20 cellular contexts compared by ENCODE assay signal in the genomic region with DNA sequence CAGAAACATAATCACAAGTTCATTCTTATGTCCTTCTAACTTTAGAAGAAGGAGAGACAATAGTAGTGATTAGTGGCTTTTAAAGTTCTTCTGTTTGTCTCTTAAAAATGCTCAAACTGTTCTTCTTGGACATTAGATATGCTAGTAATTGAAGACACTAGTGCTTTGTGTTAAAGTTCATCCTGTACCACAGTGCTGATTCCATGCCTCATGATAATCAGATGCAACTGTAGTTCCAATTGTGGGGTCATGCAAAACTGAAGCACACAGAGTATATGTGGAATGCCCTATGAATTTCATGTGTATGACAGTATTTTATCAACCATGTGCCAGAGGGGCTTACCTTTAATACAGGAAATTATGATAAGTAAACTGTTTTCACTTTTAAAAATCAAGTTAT. TPM values are rescaled to one million over a fixed set of nuclear protein-coding genes. Genes with fewer than 3 reads are reported as not detected.
DNase-seq lines count a peak whose midpoint lies in the region; TF ChIP-seq lines count a peak whose summit lies in the region.
"Had no signal": no experiment of that assay in that cellular context is flagged by ENCODE, and none has a peak within 500 bp of the region (broad histone marks: within the 10 kb centered on the region; RNA-seq: fewer than 3 reads in every experiment).

No MANE protein-coding gene starts in this region.

- TF ChIP-seq CTCF in CD14-positive monocyte (IDR thresholded peaks at IDR 0.05): no peak

- H3K4me1 Mint-ChIP-seq in CD14-positive monocyte: no peaks in the 10 kb centered on the region
- H3K4me1 Mint-ChIP-seq: H9 had no signal

- intact Hi-C loops in CD14-positive monocyte (cut with micrococcal nuclease): no loop called here

- DNase-seq in NCI-H526 (lab: John Stamatoyannopoulos, UW) (peak; percentile 6 to 33), NCI-H526 treated with DMSO at 0.1 percent for 48 hours (lab: John Stamatoyannopoulos, UW) (no peak), globus pallidus (ENCODE audit: low spot score) (peak; percentile 17), Kasumi-1 (lab: John Stamatoyannopoulos, UW) (no peak), CD14-positive monocyte (ENCODE audit: low spot score) (no peak)
- no peak for DNase-seq in stimulated activated CD8-positive, alpha-beta memory T cell treated with anti-CD3 and anti-CD28 coated beads, Interleukin-4, amount 100 ng/mL, for 48 hours
- DNase-seq: ACHN; BE2C; GM23248; H9; NCI-H1105; NCI-H1436 treated with DMSO at 0.1 percent for 48 hours; NCI-H1930; NCI-H2107; NCI-H524; NCI-H82; NK-92 treated with Interleukin-12 subunit alpha and Interleukin-12 subunit beta, amount 100 ng/mL, for 24 hours; PC-3 had no signal

- no peaks in the 10 kb centered on the region for H3K27me3 Mint-ChIP-seq in CD14-positive monocyte (ENCODE audit: low read depth in 3 of 3)

- peak overlapping the region; percentile 14 for H3K27ac ChIP-seq in angular gyrus (ENCODE audit: low read depth, low read length)
- H3K27ac ChIP-seq: 22Rv1, GM23248 had no signal

- no peak overlapping the region for H3K27ac Mint-ChIP-seq in CD14-positive monocyte
- H3K27ac Mint-ChIP-seq: H9 had no signal

- no peak overlapping the region for H3K4me3 Mint-ChIP-seq in CD14-positive monocyte
- H3K4me3 Mint-ChIP-seq: H9 had no signal

- no peaks in the 10 kb centered on the region for H3K9me3 Mint-ChIP-seq in CD14-positive monocyte
- H3K9me3 Mint-ChIP-seq: H9 had no signal

- H3K36me3 Mint-ChIP-seq in CD14-positive monocyte: peaks cover 54 to 72% of the 10 kb centered on the region in 2 donors

RNA-seq across cellular contexts. Expression of a gene that starts 11.4 kb away (rescaled TPM):
- polyA plus RNA-seq in CD14-positive monocyte: not detected

Comparison
In these comparisons a context has a peak if more than half of its experiments do, and no peak if none do; other contexts are left out.
1. DNase-seq: peak in NCI-H526 (2 of 2) and globus pallidus (single experiment); none in NCI-H526 treated with DMSO at 0.1 percent for 48 hours (single experiment), Kasumi-1 (0 of 2), CD14-positive monocyte (single experiment) and stimulated activated CD8-positive, alpha-beta memory T cell treated with anti-CD3 and anti-CD28 coated beads, Interleukin-4, amount 100 ng/mL, for 48 hours (single experiment).